In genomic region chr5:7745882-7746735, GRCh38 we compare ENCODE assay signal across 8 cellular contexts.
A peak's percentile ranks its signal among the peaks of the same experiment; 100 is the strongest.
DNase-seq lines count a peak whose midpoint lies in the region; ATAC-seq, FAIRE-seq and TF ChIP-seq lines count a peak whose summit lies in the region.

No MANE protein-coding gene starts in this region.

- no peak overlapping the region for H3K23ac ChIP-seq in H1 (ENCODE audit: insufficient read length)

- no peak overlapping the region for H3K4ac ChIP-seq in H1 (replicated peaks; ENCODE audit: insufficient read length, low read depth, low read length)

- no peak overlapping the region for H4K91ac ChIP-seq in H1 (replicated peaks; ENCODE audit: insufficient read length, low read length)

- peaks cover 0 to 8% (median 0%) of the 10 kb centered on the region in 4 experiments; a peak in 3 of 8 replicates for H3K36me3 ChIP-seq in H1 (ENCODE audit: control insufficient read depth in 2 of 4, insufficient read depth in 4 of 4, low read length in 3 of 4)

- no peak overlapping the region; the same call in 1 of the 2 replicates for H2BK12ac ChIP-seq in H1 (ENCODE audit: low read depth, low read length)

- ATAC-seq in GM21717 (IDR thresholded peaks at IDR 0.05; ENCODE audit: unreplicated experiment), result no peak

- TF ChIP-seq CTCF in H1 (IDR thresholded peaks at IDR 0.05; ENCODE audit: control extremely low read depth in 1 of 3, insufficient read depth in 1 of 3, low read depth in 1 of 3, low read length in 3 of 3), result peak; percentile 49 to 81 (median 66)

- H3K56ac ChIP-seq in H1 (replicated peaks; ENCODE audit: insufficient read length, low read depth, low read length), result no peak overlapping the region

- POLR2A ChIA-PET in H1 (lab: Charles Lee; ENCODE audit: partially characterized antibody), result interaction anchor here (1.7 kb wide), 1 partner anchor 347 kb away, joined by 3 read pairs; no protein-coding TSS in a partner anchor

- H2BK20ac ChIP-seq in H1 (ENCODE audit: low read length), result no peak overlapping the region

- H3K9ac ChIP-seq in H1 (replicated peaks in 1 of 4; ENCODE audit: extremely low read depth in 1 of 4, low read depth in 3 of 4, low read length in 3 of 4), result no peak overlapping the region

- H3K27me3 ChIP-seq in H1 (replicated peaks in 1 of 4; ENCODE audit: control insufficient read depth in 3 of 4, extremely low read depth in 1 of 4, insufficient read depth in 3 of 4, low read length in 3 of 4), result no peaks in the 10 kb centered on the region

- no peak for TF ChIP-seq EP300 in H1 (IDR thresholded peaks at IDR 0.05; ENCODE audit: borderline replicate concordance in 1 of 2, low read depth in 2 of 2, low read length in 2 of 2)

- H2AK5ac ChIP-seq in H1 (ENCODE audit: low read depth, low read length), result no peak overlapping the region

- FAIRE-seq in H1 (lab: Jason Lieb, UNC), result peak; percentile 85

- CTCF ChIA-PET in H1 (lab: Charles Lee; ENCODE audit: partially characterized antibody), result interaction anchor here (0.6 to 4.6 kb wide), 52 partner anchors 8 to 977 kb away, joined by 3 to 42 read pairs (median 4); partner anchors contain the start of gene CFAP90

- H4K8ac ChIP-seq in H1 (ENCODE audit: extremely low read depth, insufficient read depth, low read length), result no peak overlapping the region

- H2BK5ac ChIP-seq in H1 (ENCODE audit: low read depth, low read length), result no peak overlapping the region

- H4K5ac ChIP-seq in H1 (ENCODE audit: insufficient read length, low read depth, low read length), result no peak overlapping the region

- 54% methylated on average over 14 of the region's 14 CpGs; no CpG with 5 or more reads in 1 of the 2 experiments for WGBS in H1 (ENCODE audit: extremely low coverage in 1 of 2, insufficient coverage in 1 of 2, insufficient read length in 1 of 2, insufficient replicate concordance in 2 of 2, low coverage in 1 of 2, low lambda C conversion rate in 2 of 2, missing lambda C conversion rate in 1 of 2), 2 experiments

- H2BK120ac ChIP-seq in H1 (replicated peaks; ENCODE audit: low read depth, low read length), result no peak overlapping the region

- H3K18ac ChIP-seq in H1 (ENCODE audit: extremely low read depth, low read length), result no peak overlapping the region

- H2BK15ac ChIP-seq in H1 (ENCODE audit: low read length), result no peak overlapping the region

- no peak overlapping the region for H3K27ac ChIP-seq in H1 (ENCODE audit: low read depth, low read length)

- peaks cover 6% of the 10 kb centered on the region; the same call in 1 of the 2 replicates for H3K23me2 ChIP-seq in H1 (ENCODE audit: low read depth, low read length)

- no peak overlapping the region for H3K14ac ChIP-seq in H1 (ENCODE audit: insufficient read length)

- TF ChIP-seq POLR2A in H1 (IDR thresholded peaks at IDR 0.05; ENCODE audit: control extremely low read depth in 1 of 2, low read depth in 2 of 2, low read length in 2 of 2), result no peak

- TF ChIP-seq RAD21 in H1 (IDR thresholded peaks at IDR 0.05 in 1 of 2, conservative IDR thresholded peaks at IDR 0.05 in 1 of 2; ENCODE audit: low read depth in 2 of 2, low read length in 2 of 2), result peak; percentile 79

- no peak overlapping the region; a peak in 1 of 4 replicates for H3K4me2 ChIP-seq in H1 (ENCODE audit: insufficient read depth in 1 of 2, low read depth in 2 of 2, low read length in 2 of 2)

- no peak overlapping the region for H2AFZ ChIP-seq in H1 (ENCODE audit: low read length)

- H3K79me2 ChIP-seq in H1 (ENCODE audit: control insufficient read depth in 1 of 2, insufficient read depth in 2 of 2, low read length in 2 of 2), result no peaks in the 10 kb centered on the region

- H3K79me1 ChIP-seq in H1 (ENCODE audit: low read depth, low read length), result no peaks in the 10 kb centered on the region

- peak; percentile 80 for DNase-seq in Ammon's horn (ENCODE audit: low spot score)
- DNase-seq in GM19238 (ENCODE audit: insufficient read length, low spot score), result peak; percentile 12
- peak; percentile 80 to 84 for DNase-seq in NCI-H2081 (lab: John Stamatoyannopoulos, UW)
- DNase-seq in UCSD-AML1 (lab: John Stamatoyannopoulos, UW; ENCODE audit: unreplicated experiment), result peak; percentile 41
- peak; percentile 58 to 91 for DNase-seq in H1 (ENCODE audit: low read depth in 1 of 2, low spot score in 2 of 2)
- peak; percentile 84 for DNase-seq in medulla oblongata (ENCODE audit: extremely low spot score)
- peak; percentile 47 for DNase-seq in stromal cell of bone marrow (ENCODE audit: low read depth)

- peaks cover 2 to 4% of the 10 kb centered on the region in 2 experiments for H4K20me1 ChIP-seq in H1 (replicated peaks in 1 of 2; ENCODE audit: control insufficient read depth in 1 of 2, insufficient read depth in 2 of 2, low read length in 2 of 2)

- H3K4me1 ChIP-seq in H1 (replicated peaks in 1 of 4; ENCODE audit: control insufficient read depth in 3 of 4, insufficient read depth in 4 of 4, low read length in 3 of 4), result peaks cover 0 to 2% (median under 1%) of the 10 kb centered on the region in 4 experiments; a peak in 1 of 7 replicates

- H3K4me3 ChIP-seq in H1 (ENCODE audit: extremely low read depth in 1 of 4, insufficient read depth in 2 of 4, low read depth in 3 of 4, low read length in 4 of 4), result no peak overlapping the region

- H3K9me3 ChIP-seq in H1 (ENCODE audit: insufficient read depth in 2 of 2, low read depth in 1 of 2, low read length in 1 of 2), result no peaks in the 10 kb centered on the region

TF ChIP-seq in H1, 55 proteins besides CTCF, POLR2A, EP300 and RAD21:
- no peak for TF ChIP-seq ASH2L (IDR thresholded peaks at IDR 0.05; ENCODE audit: low read length)
- TF ChIP-seq SIN3A (conservative IDR thresholded peaks at IDR 0.05 in 1 of 2, IDR thresholded peaks at IDR 0.05 in 1 of 2; ENCODE audit: low read depth in 1 of 2, low read length in 2 of 2), result no peak
- no peak for TF ChIP-seq KDM1A (IDR thresholded peaks at IDR 0.05; ENCODE audit: borderline replicate concordance, low read length)
- TF ChIP-seq HDAC6 (IDR thresholded peaks at IDR 0.05; ENCODE audit: low read depth, low read length), result no peak
- no peak for TF ChIP-seq SRF (IDR thresholded peaks at IDR 0.05; ENCODE audit: low read depth, low read length)
- no peak for TF ChIP-seq CHD1 (IDR thresholded peaks at IDR 0.05; ENCODE audit: low read depth, low read length)
- TF ChIP-seq PHF8 (conservative IDR thresholded peaks at IDR 0.05; ENCODE audit: low read depth, low read length), result no peak
- no peak for TF ChIP-seq SUZ12 (IDR thresholded peaks at IDR 0.05; ENCODE audit: low read length)
- TF ChIP-seq RXRA (IDR thresholded peaks at IDR 0.05; ENCODE audit: insufficient read depth, low read depth, low read length), result no peak
- TF ChIP-seq CTBP2 (IDR thresholded peaks at IDR 0.05; ENCODE audit: borderline replicate concordance, insufficient read depth, insufficient read length, low read length), result no peak
- no peak for TF ChIP-seq RFX5 (IDR thresholded peaks at IDR 0.05; ENCODE audit: borderline replicate concordance, low read depth, low read length)
- no peak for TF ChIP-seq FOSL1 (IDR thresholded peaks at IDR 0.05; ENCODE audit: insufficient read depth, low read depth, low read length)
- TF ChIP-seq ATF2 (IDR thresholded peaks at IDR 0.05; ENCODE audit: low read length), result no peak
- TF ChIP-seq, protein P1, sequence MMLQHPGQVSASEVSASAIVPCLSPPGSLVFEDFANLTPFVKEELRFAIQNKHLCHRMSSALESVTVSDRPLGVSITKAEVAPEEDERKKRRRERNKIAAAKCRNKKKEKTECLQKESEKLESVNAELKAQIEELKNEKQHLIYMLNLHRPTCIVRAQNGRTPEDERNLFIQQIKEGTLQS (IDR thresholded peaks at IDR 0.05; ENCODE audit: insufficient read depth, low read depth, low read length), result no peak
- no peak for TF ChIP-seq POLR2AphosphoS5 (IDR thresholded peaks at IDR 0.05; ENCODE audit: low read depth, low read length)
- no peak for TF ChIP-seq GTF2F1 (IDR thresholded peaks at IDR 0.05; ENCODE audit: borderline replicate concordance, low read depth, low read length)
- no peak for TF ChIP-seq TCF12 (IDR thresholded peaks at IDR 0.05; ENCODE audit: low read depth, low read length)
- no peak for TF ChIP-seq SAP30 (IDR thresholded peaks at IDR 0.05; ENCODE audit: insufficient read depth, insufficient replicate concordance, low read length)

Comparison
In these comparisons a context has a peak if more than half of its experiments do, and no peak if none do; other contexts are left out.
1. DNase-seq: peak in every context shown above with its lines; median percentile 84 in medulla oblongata; 82 in NCI-H2081; 80 in Ammon's horn; 74 in H1; 47 in stromal cell of bone marrow; 41 in UCSD-AML1; 12 in GM19238.